ENCODE assay signal across 10 cellular contexts in the genomic region with DNA sequence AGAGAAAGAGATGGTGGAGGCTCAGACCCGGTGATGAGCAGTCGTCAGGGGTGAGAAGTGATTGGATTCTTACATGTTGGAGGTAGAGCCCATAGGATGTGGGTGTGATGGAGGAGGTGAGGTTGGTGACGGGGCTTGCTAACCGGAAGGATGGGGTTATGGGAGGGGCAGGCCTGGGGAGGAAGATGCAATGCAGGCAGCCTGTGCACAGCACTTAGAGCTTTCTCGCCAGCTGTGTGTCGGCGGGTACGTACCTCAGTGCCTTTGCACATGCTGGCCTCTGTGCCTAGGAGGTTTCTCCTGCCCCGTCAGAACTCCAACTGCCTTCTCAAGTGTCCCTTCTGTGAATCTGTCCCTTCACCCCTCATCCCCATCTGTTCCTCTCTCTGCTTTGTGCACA. TPM values are rescaled to one million over a fixed set of nuclear protein-coding genes. Genes with fewer than 3 reads are reported as not detected.
A peak's percentile ranks its signal among the peaks of the same experiment; 100 is the strongest.
DNase-seq lines count a peak whose midpoint lies in the region; ATAC-seq and TF ChIP-seq lines count a peak whose summit lies in the region.
"Had no signal": no experiment of that assay in that cellular context is flagged by ENCODE, and none has a peak within 500 bp of the region (broad histone marks: within the 10 kb centered on the region; RNA-seq: fewer than 3 reads in every experiment).

No MANE protein-coding gene starts in this region.

- no peaks in the 10 kb centered on the region for H3K9me2 ChIP-seq in hepatocyte (replicated peaks; ENCODE audit: insufficient read depth)

- ATAC-seq in activated T-helper 17 cell treated with anti-CD3 and anti-CD28 coated beads, Interleukin-2, amount 50 U/mL, for 72 hours (replicated peaks), result peak; percentile 88
- no peak for ATAC-seq in HG02588 (IDR thresholded peaks at IDR 0.05; ENCODE audit: unreplicated experiment)

- no peak overlapping the region for H3K56ac ChIP-seq in mesendoderm (ENCODE audit: low read length)

- H4K20me1 ChIP-seq in hepatocyte (ENCODE audit: insufficient read depth, poor library complexity, severe bottlenecking), result no peaks in the 10 kb centered on the region

- intact Hi-C loops in Calu3 (cut with micrococcal nuclease; ENCODE audit: unreplicated experiment), result loop anchor here (1.0 kb wide), 2 partner anchors 46 to 51 kb away; no protein-coding TSS in a partner anchor

- H3K9ac ChIP-seq in mesendoderm (ENCODE audit: low read length), result no peak overlapping the region

- H3K36me3 ChIP-seq in mesendoderm (ENCODE audit: control insufficient read depth, insufficient read depth, low read length), result no peaks in the 10 kb centered on the region
- no peaks in the 10 kb centered on the region for H3K36me3 ChIP-seq in hepatocyte (replicated peaks; ENCODE audit: insufficient read depth, low read depth)

- no CpG with 5 or more reads among the region's 9 CpGs for WGBS in mesendoderm (ENCODE audit: extremely low coverage, insufficient coverage, low lambda C conversion rate)
- 87% methylated on average over 9 of the region's 9 CpGs for WGBS in hepatocyte (ENCODE audit: low lambda C conversion rate, missing lambda C conversion rate)

- no peak overlapping the region for H2AFZ ChIP-seq in hepatocyte

- H3K9me3 Mint-ChIP-seq in Calu3 (ENCODE audit: low read depth, unreplicated experiment), result no peaks in the 10 kb centered on the region
- H3K9me3 Mint-ChIP-seq in activated T-helper 17 cell treated with anti-CD3 and anti-CD28 coated beads, Interleukin-2, amount 50 U/mL, for 72 hours, result no peaks in the 10 kb centered on the region
- no peaks in the 10 kb centered on the region for H3K9me3 Mint-ChIP-seq in HFFc6

- no peak overlapping the region for H3K23ac ChIP-seq in mesendoderm (ENCODE audit: low read length)

- CTCF ChIA-PET in Calu3 (lab: Charles Lee), result interaction anchor here (1.0 to 3.0 kb wide), 5 partner anchors 12 to 51 kb away, joined by 3 to 40 read pairs (median 12); no protein-coding TSS in a partner anchor

- no peaks in the 10 kb centered on the region for H3K79me1 ChIP-seq in mesendoderm (ENCODE audit: low read length)

- no peak overlapping the region for H3K4me2 ChIP-seq in mesendoderm (ENCODE audit: low read length)
- no peak overlapping the region for H3K4me2 ChIP-seq in hepatocyte

- H3K27me3 ChIP-seq in mesendoderm (ENCODE audit: insufficient read depth, low read length, poor library complexity) (no peaks in the 10 kb centered on the region), hepatocyte (peaks cover 29% of the 10 kb centered on the region)

- H3K27ac ChIP-seq in mesendoderm (ENCODE audit: low read depth, low read length), result peak overlapping the region; percentile 66
- no peak overlapping the region for H3K27ac ChIP-seq in hepatocyte

- no TSS peak for BruUV-seq in Calu3 (replicated peaks; lab: Mats Ljungman, UMichigan)

- H2BK15ac ChIP-seq in mesendoderm (replicated peaks; ENCODE audit: low read depth), result no peak overlapping the region

- H3K4me1 Mint-ChIP-seq in Calu3 (ENCODE audit: low read depth, unreplicated experiment) (peaks cover 9% of the 10 kb centered on the region), HFFc6 (ENCODE audit: low read depth) (peaks cover 13% of the 10 kb centered on the region)
- peaks cover 18% of the 10 kb centered on the region for H3K4me1 Mint-ChIP-seq in activated T-helper 17 cell treated with anti-CD3 and anti-CD28 coated beads, Interleukin-2, amount 50 U/mL, for 72 hours

- H3K79me2 ChIP-seq in mesendoderm (ENCODE audit: control insufficient read depth, insufficient read depth, low read length), result no peaks in the 10 kb centered on the region
- no peaks in the 10 kb centered on the region for H3K79me2 ChIP-seq in hepatocyte

- no peak overlapping the region for H3K4me3 Mint-ChIP-seq in Calu3 (ENCODE audit: low read depth, unreplicated experiment)
- peak overlapping the region; percentile 75 for H3K4me3 Mint-ChIP-seq in activated T-helper 17 cell treated with anti-CD3 and anti-CD28 coated beads, Interleukin-2, amount 50 U/mL, for 72 hours
- H3K4me3 Mint-ChIP-seq in HFFc6, result no peak overlapping the region

- H3K27ac Mint-ChIP-seq in Calu3 (ENCODE audit: unreplicated experiment) (peak overlapping the region; percentile 23), HFFc6 (no peak overlapping the region)
- H3K27ac Mint-ChIP-seq in activated T-helper 17 cell treated with anti-CD3 and anti-CD28 coated beads, Interleukin-2, amount 50 U/mL, for 72 hours, result peak overlapping the region; percentile 53

- H3K36me3 Mint-ChIP-seq in Calu3 (ENCODE audit: insufficient read depth, unreplicated experiment) (peaks cover 8% of the 10 kb centered on the region), HFFc6 (ENCODE audit: low read depth) (no peaks in the 10 kb centered on the region)
- H3K36me3 Mint-ChIP-seq in activated T-helper 17 cell treated with anti-CD3 and anti-CD28 coated beads, Interleukin-2, amount 50 U/mL, for 72 hours (ENCODE audit: low read depth), result no peaks in the 10 kb centered on the region

- H4K5ac ChIP-seq in mesendoderm (ENCODE audit: low read length), result no peak overlapping the region

- H3K4me1 ChIP-seq in mesendoderm (ENCODE audit: control insufficient read depth, low read depth, low read length), result peaks cover 8% of the 10 kb centered on the region
- peaks cover 6% of the 10 kb centered on the region for H3K4me1 ChIP-seq in hepatocyte (ENCODE audit: insufficient read depth)

- peak overlapping the region; percentile 50 for H2AK5ac ChIP-seq in mesendoderm (ENCODE audit: low read length)

- H3K4ac ChIP-seq in mesendoderm (ENCODE audit: low read depth, low read length), result no peak overlapping the region

- H3K9me3 ChIP-seq in hepatocyte (ENCODE audit: low read depth), result no peaks in the 10 kb centered on the region

- no peak overlapping the region for H2BK5ac ChIP-seq in mesendoderm (ENCODE audit: low read length)

- H2BK120ac ChIP-seq in mesendoderm (ENCODE audit: low read depth, low read length), result no peak overlapping the region

- H3K18ac ChIP-seq in mesendoderm (ENCODE audit: low read length), result no peak overlapping the region

- no peak overlapping the region for H3K4me3 ChIP-seq in mesendoderm (ENCODE audit: low read length)
- no peak overlapping the region for H3K4me3 ChIP-seq in hepatocyte

- TF ChIP-seq CTCF in Calu3 (IDR thresholded peaks at IDR 0.05; ENCODE audit: unreplicated experiment) (no peak), HFFc6 (IDR thresholded peaks at IDR 0.05) (no peak), hepatocyte (IDR thresholded peaks at IDR 0.05; ENCODE audit: poor library complexity) (no peak)

- H4K8ac ChIP-seq in mesendoderm (ENCODE audit: low read depth, low read length), result no peak overlapping the region

- DNase-seq in Calu3 (no peak), T follicular helper cell (ENCODE audit: low read depth) (peak; percentile 16), mesendoderm (no peak), HFFc6 (no peak), hepatocyte (ENCODE audit: low spot score) (no peak), H4 (ENCODE audit: low spot score) (no peak)

- peaks cover 44% of the 10 kb centered on the region for H3K27me3 Mint-ChIP-seq in Calu3 (ENCODE audit: unreplicated experiment)
- peaks cover 11% of the 10 kb centered on the region for H3K27me3 Mint-ChIP-seq in activated T-helper 17 cell treated with anti-CD3 and anti-CD28 coated beads, Interleukin-2, amount 50 U/mL, for 72 hours
- peaks cover 33% of the 10 kb centered on the region for H3K27me3 Mint-ChIP-seq in HFFc6 (ENCODE audit: insufficient read depth)

RNA-seq across cellular contexts. Expression of a gene that starts 2.9 kb away (rescaled TPM):
- not detected in 2 replicates for total RNA-seq in Calu3 (2022)
- under 1 TPM; 0.05 to 0.06 TPM for total RNA-seq in activated T-helper 17 cell treated with anti-CD3 and anti-CD28 coated beads, Interleukin-2, amount 50 U/mL, for 72 hours
- polyA plus RNA-seq in mesendoderm (2013, experiment 1 of 2), result 0.18 TPM
- polyA plus RNA-seq in mesendoderm (2013, experiment 2 of 2), result 0.21 TPM
- not detected for total RNA-seq in HFFc6 (2021; fragmentation: NEBNext Ultra II Directional; extraction: Animal tissue kit (Norgen Biotek cat#: 25700))
- 0.23 TPM in 1 of 2 replicates, not detected in the other for total RNA-seq in hepatocyte
- 0.18 and 0.21 TPM in 2 replicates for polyA plus RNA-seq in hepatocyte
- not detected in 2 replicates for total RNA-seq in H4 (2014; rRNA removed; shearing (Covaris generic))
- total RNA-seq: smooth muscle cell had no signal
- polyA plus RNA-seq: neural cell, smooth muscle cell had no signal

RNA-seq across cellular contexts. Expression of a gene that starts 15.4 kb away (rescaled TPM):
- total RNA-seq in Calu3 (2022), result 0.45 TPM in 1 of 2 replicates, not detected in the other
- not detected for total RNA-seq in activated T-helper 17 cell treated with anti-CD3 and anti-CD28 coated beads, Interleukin-2, amount 50 U/mL, for 72 hours
- polyA plus RNA-seq in mesendoderm (2013, experiment 1 of 2), result 0.44 TPM
- 0.38 TPM for polyA plus RNA-seq in mesendoderm (2013, experiment 2 of 2)
- not detected for total RNA-seq in HFFc6 (2021; fragmentation: NEBNext Ultra II Directional; extraction: Animal tissue kit (Norgen Biotek cat#: 25700))
- 0.90 TPM in 1 of 2 replicates, not detected in the other for total RNA-seq in hepatocyte
- polyA plus RNA-seq in hepatocyte, result 0.22 and 0.99 TPM in 2 replicates
- total RNA-seq in H4 (2014; rRNA removed; shearing (Covaris generic)), result 0.17 TPM in 1 of 2 replicates, not detected in the other
- polyA plus RNA-seq: neural cell had no signal

RNA-seq across cellular contexts. Expression of a gene that starts 43.5 kb away (rescaled TPM):
- 31.8 and 41.6 TPM in 2 replicates for total RNA-seq in Calu3 (2022)
- not detected for total RNA-seq in activated T-helper 17 cell treated with anti-CD3 and anti-CD28 coated beads, Interleukin-2, amount 50 U/mL, for 72 hours
- polyA plus RNA-seq in mesendoderm (2013, experiment 1 of 2), result 31.2 TPM
- polyA plus RNA-seq in mesendoderm (2013, experiment 2 of 2), result 32.2 TPM
- under 1 TPM in 2 of 6 experiments, not detected in 4; 0.05 TPM for total RNA-seq in HFFc6 (2021; fragmentation: NEBNext Ultra II Directional; extraction: Animal tissue kit (Norgen Biotek cat#: 25700))
- 20.3 and 23.5 TPM in 2 replicates for total RNA-seq in hepatocyte
- polyA plus RNA-seq in hepatocyte, result 23.5 and 31.4 TPM in 2 replicates
- 0.04 TPM in 1 of 2 replicates, not detected in the other for total RNA-seq in H4 (2014; rRNA removed; shearing (Covaris generic))
- polyA plus RNA-seq: neural cell had no signal

Comparison
In these comparisons a context has a peak if more than half of its experiments do, and no peak if none do; other contexts are left out.
1. RNA of a gene that starts 43.5 kb away (total RNA-seq): 31.8 to 41.6 TPM in Calu3 and 20.3 to 23.5 TPM in hepatocyte; 0.04 TPM in H4, not detected in activated T-helper 17 cell treated with anti-CD3 and anti-CD28 coated beads, Interleukin-2, amount 50 U/mL, for 72 hours and 0.05 TPM in HFFc6; every median in the first group is over 10 times any median in the second.